In genomic region chr16:3577302-3577752, GRCh38 we compare ENCODE assay signal across 8 cellular contexts. TPM values are rescaled to one million over a fixed set of nuclear protein-coding genes. Genes with fewer than 3 reads are reported as not detected.
DNase-seq lines count a peak whose midpoint lies in the region; ATAC-seq and TF ChIP-seq lines count a peak whose summit lies in the region.

NLRC3 (minus strand) TSS chr16:3577403; CDS start chr16:3565036, 12,367 bp downstream.

- intact Hi-C loops in spleen (cut with DNase I; ENCODE audit: low total_unique reads), result no loop called here

- in situ Hi-C loops in GM13976 (cut with MboI; ENCODE audit: low sequenced_read_pairs, unreplicated experiment), result no loop called here

- peak; percentile 16 to 34 for ATAC-seq in activated naive CD4-positive, alpha-beta T cell treated with anti-CD3 and anti-CD28 coated beads, Interleukin-2, amount 50 U/mL, for 72 hours
- no peak for ATAC-seq in gastroesophageal sphincter
- no peak for ATAC-seq in GM18520 (IDR thresholded peaks at IDR 0.05; ENCODE audit: unreplicated experiment)
- ATAC-seq in HG03039 (IDR thresholded peaks at IDR 0.05; ENCODE audit: unreplicated experiment), result no peak

- H3K36me3 Mint-ChIP-seq in activated naive CD4-positive, alpha-beta T cell treated with anti-CD3 and anti-CD28 coated beads, Interleukin-2, amount 50 U/mL, for 72 hours, result peaks cover 11 to 14% of the 10 kb centered on the region in 2 donors

- no peaks in the 10 kb centered on the region for H3K9me3 Mint-ChIP-seq in activated naive CD4-positive, alpha-beta T cell treated with anti-CD3 and anti-CD28 coated beads, Interleukin-2, amount 50 U/mL, for 72 hours

- H3K4me1 ChIP-seq in spleen, result peaks cover 26 to 86% (median 54%) of the 10 kb centered on the region in 6 donors
- no peaks in the 10 kb centered on the region for H3K4me1 ChIP-seq in gastroesophageal sphincter

- no peak for TF ChIP-seq EP300 in gastroesophageal sphincter (IDR thresholded peaks at IDR 0.05)

- peak within 1 kb of the TSS; percentile 30 to 91 (median 80) for H3K27ac ChIP-seq in spleen
- no peak within 1 kb of the TSS for H3K27ac ChIP-seq in gastroesophageal sphincter

- no peak for TF ChIP-seq POLR2A in spleen (IDR thresholded peaks at IDR 0.05)
- no peak for TF ChIP-seq POLR2A in gastroesophageal sphincter (IDR thresholded peaks at IDR 0.05)

- H3K27me3 ChIP-seq in spleen (replicated peaks in 1 of 7) (peaks cover 0 to 6% (median 0%) of the 10 kb centered on the region in 7 donors), gastroesophageal sphincter (peaks cover 37% of the 10 kb centered on the region)

- no peak for TF ChIP-seq CTCF in GM13976 (IDR thresholded peaks at IDR 0.05; ENCODE audit: borderline replicate concordance, control extremely low read depth, extremely low read depth, insufficient read depth, missing control alignments)
- TF ChIP-seq CTCF in spleen (IDR thresholded peaks at IDR 0.05 in 8 of 11, conservative IDR thresholded peaks at IDR 0.05 in 3 of 11), result no peak
- TF ChIP-seq CTCF in gastroesophageal sphincter (IDR thresholded peaks at IDR 0.05), result no peak

- H3K9me3 ChIP-seq in spleen (no peaks in the 10 kb centered on the region), gastroesophageal sphincter (no peaks in the 10 kb centered on the region)

- H3K4me3 ChIP-seq in spleen (peak within 1 kb of the TSS; percentile 39 to 82 (median 56)), gastroesophageal sphincter (peak within 1 kb of the TSS in 1 of 2 donors; percentile 30)

- peaks cover 0 to 23% (median 2%) of the 10 kb centered on the region in 6 donors for H3K36me3 ChIP-seq in spleen
- H3K36me3 ChIP-seq in gastroesophageal sphincter, result peaks cover 0 to 13% of the 10 kb centered on the region in 2 donors

- H3K27ac Mint-ChIP-seq in activated naive CD4-positive, alpha-beta T cell treated with anti-CD3 and anti-CD28 coated beads, Interleukin-2, amount 50 U/mL, for 72 hours, result peak within 1 kb of the TSS; percentile 91 to 98

- 0 to 27% (median 8%) methylated on average over 12 to 18 of the region's 18 CpGs for WGBS in spleen, 5 donors
- WGBS in gastroesophageal sphincter (ENCODE audit: low coverage in 1 of 2), 2 donors, result 100% methylated on average over 1 of the region's 18 CpGs; no CpG with 5 or more reads in 1 of the 2 donors

- DNase-seq in GM13976 (ENCODE audit: low spot score) (peak; percentile 76), T follicular helper cell (ENCODE audit: low read depth) (peak; percentile 26), spleen (peak; percentile 84), C1 segment of cervical spinal cord (lab: John Stamatoyannopoulos, UW) (no peak)
- DNase-seq in activated naive CD4-positive, alpha-beta T cell treated with anti-CD3 and anti-CD28 coated beads, Interleukin-2, amount 50 U/mL, for 72 hours (ENCODE audit: low spot score in 2 of 2), result peak in 1 of 2 donors; percentile 42

RNA-seq across cellular contexts. Expression of gene NLRC3, which starts in this region (rescaled TPM):
- 10 to 100 TPM; 24.6 to 26.2 TPM for total RNA-seq in activated naive CD4-positive, alpha-beta T cell treated with anti-CD3 and anti-CD28 coated beads, Interleukin-2, amount 50 U/mL, for 72 hours
- total RNA-seq in spleen (10 to 100 TPM; 21.2 to 34.0 (median 27.4) TPM), gastroesophageal sphincter (1 to 10 TPM; 1.1 to 5.8 (median 1.4) TPM)
- polyA plus RNA-seq in spleen, result 10 to 100 TPM in 2 of 3 donors, 1 to 10 TPM in 1; 8.6 to 15.2 (median 14.4) TPM

Comparison
In these comparisons a context has a peak if more than half of its experiments do, and no peak if none do; other contexts are left out.
1. DNase-seq: peak in GM13976 (single experiment), T follicular helper cell (single experiment) and spleen (single experiment); none in C1 segment of cervical spinal cord (0 of 14).
2. ATAC-seq: peak in activated naive CD4-positive, alpha-beta T cell treated with anti-CD3 and anti-CD28 coated beads, Interleukin-2, amount 50 U/mL, for 72 hours (2 of 2); none in gastroesophageal sphincter (single experiment), GM18520 (single experiment) and HG03039 (single experiment).
3. H3K27ac ChIP-seq: peak in spleen (8 of 8); none in gastroesophageal sphincter (0 of 4).